In the genomic region with DNA sequence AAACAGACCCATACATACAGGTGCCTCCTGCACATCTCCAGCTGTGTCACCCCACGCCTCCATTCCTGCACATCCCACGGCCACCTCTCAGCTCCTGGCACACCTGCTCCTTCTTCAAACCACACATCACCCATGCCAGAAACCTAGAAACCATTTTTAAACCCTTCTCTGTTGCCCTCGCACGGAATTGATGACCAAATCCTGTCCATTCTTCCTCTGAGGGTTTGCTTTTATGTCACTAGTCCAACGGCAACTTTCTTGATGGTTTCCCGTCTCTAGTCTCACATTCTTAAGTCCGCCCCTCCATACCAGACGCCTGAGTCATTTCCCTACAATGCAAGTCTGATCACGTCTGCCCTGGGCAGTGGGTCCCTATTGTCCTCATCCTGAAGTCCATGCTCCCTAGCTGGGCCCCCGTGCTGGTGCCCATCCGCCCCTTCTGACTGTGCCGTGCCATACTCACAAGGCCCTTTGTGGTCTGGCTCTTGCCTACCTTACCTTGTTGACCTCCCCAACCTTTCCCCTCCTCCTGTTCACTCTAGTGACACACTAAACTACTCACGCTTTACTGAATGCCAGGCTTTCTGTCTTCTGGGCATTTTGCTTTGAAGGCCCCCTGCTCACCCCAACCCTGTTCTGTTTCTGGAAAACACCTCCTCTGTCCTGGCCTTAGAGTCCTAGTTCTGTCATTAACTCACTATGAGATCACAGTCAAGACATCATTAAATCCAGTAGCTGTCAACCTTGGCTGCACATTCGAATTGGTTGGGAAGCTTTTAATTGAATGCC, we compare ENCODE assay signal across 8 cellular contexts. TPM values are rescaled to one million over a fixed set of nuclear protein-coding genes. Genes with fewer than 3 reads are reported as not detected.
DNase-seq lines count a peak whose midpoint lies in the region; ATAC-seq and TF ChIP-seq lines count a peak whose summit lies in the region.

No MANE protein-coding gene starts in this region.

- H3K4me1 ChIP-seq in PC-9 (replicated peaks; ENCODE audit: insufficient read depth): peaks cover 98% of the 10 kb centered on the region

- peaks cover 93% of the 10 kb centered on the region for H3F3A ChIP-seq in PC-9 (ENCODE audit: insufficient read depth, low read depth)

- H3K9me3 Mint-ChIP-seq in naive thymus-derived CD8-positive, alpha-beta T cell: no peaks in the 10 kb centered on the region

- no peak for ATAC-seq in naive thymus-derived CD8-positive, alpha-beta T cell
- ATAC-seq in GM19397 (IDR thresholded peaks at IDR 0.05; ENCODE audit: unreplicated experiment): no peak

- no peaks in the 10 kb centered on the region for H3K9me3 ChIP-seq in PC-9 (ENCODE audit: insufficient read depth, low read depth)

- TF ChIP-seq CTCF in PC-9 (conservative IDR thresholded peaks at IDR 0.05) (no peak), dorsolateral prefrontal cortex (IDR thresholded peaks at IDR 0.05 in 54 of 56, conservative IDR thresholded peaks at IDR 0.05 in 2 of 56; ENCODE audit: low read depth in 1 of 56, partially characterized antibody in 56 of 56) (no peak)

- H2AFZ ChIP-seq in PC-9: no peak overlapping the region

- H3K4me3 ChIP-seq in PC-9 (peak overlapping the region; percentile 28; the same call in 1 of the 2 replicates), dorsolateral prefrontal cortex (no peak overlapping the region)

- peak overlapping the region in 8 of 10 donors; percentile 1 to 57 (median 23) for H3K4me3 Mint-ChIP-seq in naive thymus-derived CD8-positive, alpha-beta T cell

- H3K27me3 ChIP-seq in PC-9 (ENCODE audit: insufficient read depth, low read depth) (no peaks in the 10 kb centered on the region), dorsolateral prefrontal cortex (no peaks in the 10 kb centered on the region)

- no peaks in the 10 kb centered on the region for H3K27me3 Mint-ChIP-seq in naive thymus-derived CD8-positive, alpha-beta T cell

- no peaks in the 10 kb centered on the region for H3K9me2 ChIP-seq in PC-9 (ENCODE audit: insufficient read depth)

- CTCF ChIA-PET in PC-9 (lab: Charles Lee): interaction anchor here (2.0 kb wide), 1 partner anchor 133 kb away, joined by 8 read pairs; no protein-coding TSS in a partner anchor

- DNase-seq in EL: peak; percentile 100
- DNase-seq in PC-9: peak; percentile 97 to 99
- DNase-seq in dorsolateral prefrontal cortex: no peak
- no peak for DNase-seq in naive thymus-derived CD8-positive, alpha-beta T cell
- DNase-seq in KG1 (lab: John Stamatoyannopoulos, UW): no peak
- DNase-seq in OCI-M2 (lab: John Stamatoyannopoulos, UW; ENCODE audit: unreplicated experiment): no peak
- DNase-seq in NCI-H526 (lab: John Stamatoyannopoulos, UW): no peak

- peaks cover 15% of the 10 kb centered on the region for H3K36me3 ChIP-seq in PC-9 (ENCODE audit: low read depth)

- peak overlapping the region; percentile 78 for H3K4me2 ChIP-seq in PC-9

- H3K27ac ChIP-seq in PC-9 (peak overlapping the region; percentile 99), dorsolateral prefrontal cortex (peak overlapping the region in 55 of 59 donors; percentile 16 to 88 (median 75))

- H3K27ac Mint-ChIP-seq in naive thymus-derived CD8-positive, alpha-beta T cell: peak overlapping the region; percentile 40 to 93 (median 82)

- POLR2A ChIA-PET in PC-9 (lab: Charles Lee; ENCODE audit: unreplicated experiment): interaction anchor here (0.5 to 1.6 kb wide), 4 partner anchors 25 to 1272 kb away, joined by 4 to 8 read pairs (median 6); a partner anchor contains a TSS
- POLR2A ChIA-PET in naive thymus-derived CD8-positive, alpha-beta T cell (lab: Charles Lee): interaction anchor here (0.9 to 1.7 kb wide), 4 partner anchors 9 to 19 kb away, joined by 3 to 7 read pairs (median 4); no protein-coding TSS in a partner anchor

- H3K4me1 Mint-ChIP-seq in naive thymus-derived CD8-positive, alpha-beta T cell: peaks cover 63 to 99% (median 97%) of the 10 kb centered on the region in 4 donors

- BruUV-seq in PC-9 (replicated peaks; lab: Mats Ljungman, UMichigan): no TSS peak

- no peaks in the 10 kb centered on the region for H4K20me1 ChIP-seq in PC-9 (ENCODE audit: insufficient read depth)

- intact Hi-C loops in PC-9 (cut with micrococcal nuclease; ENCODE audit: unreplicated experiment) (loop anchor here (1.0 to 10.0 kb wide), 6 partner anchors 9 to 706 kb away; a partner anchor contains a TSS), dorsolateral prefrontal cortex (cut with DNase I) (no loop called here)

- peaks cover 4 to 70% (median 9%) of the 10 kb centered on the region in 3 donors for H3K36me3 Mint-ChIP-seq in naive thymus-derived CD8-positive, alpha-beta T cell

- H3K79me2 ChIP-seq in PC-9 (ENCODE audit: low read depth): peaks cover 70% of the 10 kb centered on the region

RNA-seq across cellular contexts. Expression of a gene that starts 17.6 kb away (rescaled TPM):
- total RNA-seq in PC-9 (2021) (327 and 337 TPM in 2 replicates), dorsolateral prefrontal cortex (100 to 1,000 TPM in 67 of 120 experiments, 10 to 100 TPM in 53; 36.8 to 290 (median 105) TPM)
- 10 to 100 TPM; 57.2 to 57.3 TPM for total RNA-seq in naive thymus-derived CD8-positive, alpha-beta T cell
- 10 to 100 TPM; 17.7 to 22.8 (median 22.0) TPM for polyA plus RNA-seq in naive thymus-derived CD8-positive, alpha-beta T cell

Comparison
In these comparisons a context has a peak if more than half of its experiments do, and no peak if none do; other contexts are left out.
1. DNase-seq: peak in EL (single experiment) and PC-9 (2 of 2); none in dorsolateral prefrontal cortex (0 of 10), naive thymus-derived CD8-positive, alpha-beta T cell (0 of 10), KG1 (single experiment), OCI-M2 (single experiment) and NCI-H526 (0 of 2).